In genomic region chr2:66897181-66897580, GRCh38 we compare ENCODE assay signal across 18 cellular contexts.
DNase-seq lines count a peak whose midpoint lies in the region; ATAC-seq and TF ChIP-seq lines count a peak whose summit lies in the region.
"Had no signal": no experiment of that assay in that cellular context is flagged by ENCODE, and none has a peak within 500 bp of the region (broad histone marks: within the 10 kb centered on the region; RNA-seq: fewer than 3 reads in every experiment).

No MANE protein-coding gene starts in this region.

- no peak overlapping the region for H3K27ac ChIP-seq in GM23338 (ENCODE audit: low read depth)
- peak overlapping the region in 6 of 8 donors; percentile 9 to 53 (median 27) for H3K27ac ChIP-seq in spleen
- H3K27ac ChIP-seq: BLaER1 treated with 17β-estradiol and CSF1 and Interleukin-3, amounts not matched to agents 10 nM and 100 nM had no signal

- in situ Hi-C loops in astrocyte of the spinal cord (cut with HindIII; ENCODE audit: low sequenced_read_pairs): no loop called here

- no peaks in the 10 kb centered on the region for H3F3A ChIP-seq in GM23338 (replicated peaks; ENCODE audit: low read depth)

- TF ChIP-seq CTCF in GM23338 (conservative IDR thresholded peaks at IDR 0.05; ENCODE audit: low read depth in 2 of 2) (no peak), astrocyte of the spinal cord (IDR thresholded peaks at IDR 0.05; ENCODE audit: low read depth, low read length) (no peak), spleen (IDR thresholded peaks at IDR 0.05 in 8 of 11, conservative IDR thresholded peaks at IDR 0.05 in 3 of 11) (no peak), natural killer cell (IDR thresholded peaks at IDR 0.05) (no peak)

- H3K36me3 Mint-ChIP-seq in GM23338 (ENCODE audit: low read depth): no peaks in the 10 kb centered on the region
- no peaks in the 10 kb centered on the region for H3K36me3 Mint-ChIP-seq in natural killer cell
- H3K36me3 Mint-ChIP-seq: brain, type B pancreatic cell had no signal

- no peaks in the 10 kb centered on the region for H4K20me1 ChIP-seq in GM23338 (replicated peaks; ENCODE audit: insufficient read depth)
- H4K20me1 ChIP-seq: BLaER1 treated with 17β-estradiol and CSF1 and Interleukin-3, amounts not matched to agents 10 nM and 100 nM had no signal

- H3K4me3 ChIP-seq in GM23338 (no peak overlapping the region), astrocyte of the spinal cord (ENCODE audit: low read depth, low read length) (no peak overlapping the region), spleen (no peak overlapping the region)
- H3K4me3 ChIP-seq: BLaER1 treated with 17β-estradiol and CSF1 and Interleukin-3, amounts not matched to agents 10 nM and 100 nM had no signal

- peaks cover 7% of the 10 kb centered on the region for H3K9me2 ChIP-seq in GM23338 (ENCODE audit: insufficient read depth)

- ATAC-seq in GM23338 (no peak), natural killer cell (no peak), HG03469 (IDR thresholded peaks at IDR 0.05; ENCODE audit: unreplicated experiment) (no peak), HG03439 (IDR thresholded peaks at IDR 0.05; ENCODE audit: unreplicated experiment) (no peak), GM21515 (IDR thresholded peaks at IDR 0.05; ENCODE audit: unreplicated experiment) (no peak)
- ATAC-seq: HCT116 had no signal

- H3K4me2 ChIP-seq in GM23338: no peak overlapping the region
- H3K4me2 ChIP-seq: BLaER1 treated with 17β-estradiol and CSF1 and Interleukin-3, amounts not matched to agents 10 nM and 100 nM had no signal

- DNase-seq in GM23338 (ENCODE audit: low spot score) (no peak), astrocyte of the spinal cord (ENCODE audit: low read depth, low spot score) (peak; percentile 20), iris pigment epithelial cell (ENCODE audit: low read depth) (peak; percentile 66), spleen (no peak), natural killer cell (no peak)
- DNase-seq: activated CD4-positive, alpha-beta T cell treated with anti-CD3 and anti-CD28 coated beads for 1 hour; activated CD8-positive, alpha-beta memory T cell treated with anti-CD3 and anti-CD28 coated beads, Interleukin-2, amount 50 U/mL, for 4 hours; DMS79 treated with DMSO at 0.1 percent for 48 hours; NCI-H1092; NCI-H2171; T-helper 2 cell had no signal

- no peaks in the 10 kb centered on the region for H3K9me3 ChIP-seq in spleen
- H3K9me3 ChIP-seq: BLaER1 treated with 17β-estradiol and CSF1 and Interleukin-3, amounts not matched to agents 10 nM and 100 nM had no signal

- 78 to 93% (median 83%) methylated on average over 1 of the region's 1 CpG for WGBS in spleen, 5 donors

- TF ChIP-seq POLR2A in spleen (IDR thresholded peaks at IDR 0.05): no peak

- H3K27me3 Mint-ChIP-seq in GM23338 (ENCODE audit: insufficient read depth, low read depth, poor library complexity): no peaks in the 10 kb centered on the region
- H3K27me3 Mint-ChIP-seq in natural killer cell (ENCODE audit: low read depth in 2 of 2): no peaks in the 10 kb centered on the region
- H3K27me3 Mint-ChIP-seq: brain had no signal

- H3K4me1 ChIP-seq in GM23338 (ENCODE audit: insufficient read depth) (no peaks in the 10 kb centered on the region), spleen (no peaks in the 10 kb centered on the region)
- H3K4me1 ChIP-seq: BLaER1 treated with 17β-estradiol and CSF1 and Interleukin-3, amounts not matched to agents 10 nM and 100 nM had no signal

- H3K36me3 ChIP-seq in GM23338 (ENCODE audit: insufficient read depth): no peaks in the 10 kb centered on the region
- H3K36me3 ChIP-seq in spleen: no peaks in the 10 kb centered on the region
- H3K36me3 ChIP-seq: BLaER1 treated with 17β-estradiol and CSF1 and Interleukin-3, amounts not matched to agents 10 nM and 100 nM had no signal

- intact Hi-C loops in spleen (cut with DNase I; ENCODE audit: low total_unique reads): no loop called here
- intact Hi-C loops in natural killer cell (cut with micrococcal nuclease): no loop called here

- peak overlapping the region; percentile 24; the same call in 1 of the 2 replicates for H3K27ac Mint-ChIP-seq in GM23338
- H3K27ac Mint-ChIP-seq in natural killer cell: no peak overlapping the region
- H3K27ac Mint-ChIP-seq: type B pancreatic cell had no signal

- H3K9me3 Mint-ChIP-seq in GM23338 (no peaks in the 10 kb centered on the region), natural killer cell (peaks cover 0 to 8% of the 10 kb centered on the region in 2 donors)
- H3K9me3 Mint-ChIP-seq: type B pancreatic cell had no signal

- H3K27me3 ChIP-seq in GM23338 (ENCODE audit: insufficient read depth): no peaks in the 10 kb centered on the region
- H3K27me3 ChIP-seq in spleen (replicated peaks in 1 of 7): no peaks in the 10 kb centered on the region
- H3K27me3 ChIP-seq: BLaER1 treated with 17β-estradiol and CSF1 and Interleukin-3, amounts not matched to agents 10 nM and 100 nM had no signal

- peak overlapping the region; percentile 63; the same call in 1 of the 2 replicates for H2AFZ ChIP-seq in GM23338

- H3K4me3 Mint-ChIP-seq in GM23338: no peak overlapping the region
- H3K4me3 Mint-ChIP-seq in natural killer cell: no peak overlapping the region
- H3K4me3 Mint-ChIP-seq: brain, type B pancreatic cell had no signal

- H3K79me2 ChIP-seq in GM23338 (replicated peaks; ENCODE audit: insufficient read depth): no peaks in the 10 kb centered on the region

- H3K4me1 Mint-ChIP-seq in GM23338 (peaks cover 8% of the 10 kb centered on the region; the same call in 2 of the 3 replicates), natural killer cell (no peaks in the 10 kb centered on the region)

TF ChIP-seq in GM23338, 12 proteins besides CTCF, POLR2A, EP300 and RAD21 (continues in another document):
- TF ChIP-seq POLR2AphosphoS5 (IDR thresholded peaks at IDR 0.05; ENCODE audit: low read depth): no peak
- TF ChIP-seq ZNF331 (CRISPR knock-in tag; IDR thresholded peaks at IDR 0.05; ENCODE audit: low read depth): no peak
- TF ChIP-seq, protein P1, sequence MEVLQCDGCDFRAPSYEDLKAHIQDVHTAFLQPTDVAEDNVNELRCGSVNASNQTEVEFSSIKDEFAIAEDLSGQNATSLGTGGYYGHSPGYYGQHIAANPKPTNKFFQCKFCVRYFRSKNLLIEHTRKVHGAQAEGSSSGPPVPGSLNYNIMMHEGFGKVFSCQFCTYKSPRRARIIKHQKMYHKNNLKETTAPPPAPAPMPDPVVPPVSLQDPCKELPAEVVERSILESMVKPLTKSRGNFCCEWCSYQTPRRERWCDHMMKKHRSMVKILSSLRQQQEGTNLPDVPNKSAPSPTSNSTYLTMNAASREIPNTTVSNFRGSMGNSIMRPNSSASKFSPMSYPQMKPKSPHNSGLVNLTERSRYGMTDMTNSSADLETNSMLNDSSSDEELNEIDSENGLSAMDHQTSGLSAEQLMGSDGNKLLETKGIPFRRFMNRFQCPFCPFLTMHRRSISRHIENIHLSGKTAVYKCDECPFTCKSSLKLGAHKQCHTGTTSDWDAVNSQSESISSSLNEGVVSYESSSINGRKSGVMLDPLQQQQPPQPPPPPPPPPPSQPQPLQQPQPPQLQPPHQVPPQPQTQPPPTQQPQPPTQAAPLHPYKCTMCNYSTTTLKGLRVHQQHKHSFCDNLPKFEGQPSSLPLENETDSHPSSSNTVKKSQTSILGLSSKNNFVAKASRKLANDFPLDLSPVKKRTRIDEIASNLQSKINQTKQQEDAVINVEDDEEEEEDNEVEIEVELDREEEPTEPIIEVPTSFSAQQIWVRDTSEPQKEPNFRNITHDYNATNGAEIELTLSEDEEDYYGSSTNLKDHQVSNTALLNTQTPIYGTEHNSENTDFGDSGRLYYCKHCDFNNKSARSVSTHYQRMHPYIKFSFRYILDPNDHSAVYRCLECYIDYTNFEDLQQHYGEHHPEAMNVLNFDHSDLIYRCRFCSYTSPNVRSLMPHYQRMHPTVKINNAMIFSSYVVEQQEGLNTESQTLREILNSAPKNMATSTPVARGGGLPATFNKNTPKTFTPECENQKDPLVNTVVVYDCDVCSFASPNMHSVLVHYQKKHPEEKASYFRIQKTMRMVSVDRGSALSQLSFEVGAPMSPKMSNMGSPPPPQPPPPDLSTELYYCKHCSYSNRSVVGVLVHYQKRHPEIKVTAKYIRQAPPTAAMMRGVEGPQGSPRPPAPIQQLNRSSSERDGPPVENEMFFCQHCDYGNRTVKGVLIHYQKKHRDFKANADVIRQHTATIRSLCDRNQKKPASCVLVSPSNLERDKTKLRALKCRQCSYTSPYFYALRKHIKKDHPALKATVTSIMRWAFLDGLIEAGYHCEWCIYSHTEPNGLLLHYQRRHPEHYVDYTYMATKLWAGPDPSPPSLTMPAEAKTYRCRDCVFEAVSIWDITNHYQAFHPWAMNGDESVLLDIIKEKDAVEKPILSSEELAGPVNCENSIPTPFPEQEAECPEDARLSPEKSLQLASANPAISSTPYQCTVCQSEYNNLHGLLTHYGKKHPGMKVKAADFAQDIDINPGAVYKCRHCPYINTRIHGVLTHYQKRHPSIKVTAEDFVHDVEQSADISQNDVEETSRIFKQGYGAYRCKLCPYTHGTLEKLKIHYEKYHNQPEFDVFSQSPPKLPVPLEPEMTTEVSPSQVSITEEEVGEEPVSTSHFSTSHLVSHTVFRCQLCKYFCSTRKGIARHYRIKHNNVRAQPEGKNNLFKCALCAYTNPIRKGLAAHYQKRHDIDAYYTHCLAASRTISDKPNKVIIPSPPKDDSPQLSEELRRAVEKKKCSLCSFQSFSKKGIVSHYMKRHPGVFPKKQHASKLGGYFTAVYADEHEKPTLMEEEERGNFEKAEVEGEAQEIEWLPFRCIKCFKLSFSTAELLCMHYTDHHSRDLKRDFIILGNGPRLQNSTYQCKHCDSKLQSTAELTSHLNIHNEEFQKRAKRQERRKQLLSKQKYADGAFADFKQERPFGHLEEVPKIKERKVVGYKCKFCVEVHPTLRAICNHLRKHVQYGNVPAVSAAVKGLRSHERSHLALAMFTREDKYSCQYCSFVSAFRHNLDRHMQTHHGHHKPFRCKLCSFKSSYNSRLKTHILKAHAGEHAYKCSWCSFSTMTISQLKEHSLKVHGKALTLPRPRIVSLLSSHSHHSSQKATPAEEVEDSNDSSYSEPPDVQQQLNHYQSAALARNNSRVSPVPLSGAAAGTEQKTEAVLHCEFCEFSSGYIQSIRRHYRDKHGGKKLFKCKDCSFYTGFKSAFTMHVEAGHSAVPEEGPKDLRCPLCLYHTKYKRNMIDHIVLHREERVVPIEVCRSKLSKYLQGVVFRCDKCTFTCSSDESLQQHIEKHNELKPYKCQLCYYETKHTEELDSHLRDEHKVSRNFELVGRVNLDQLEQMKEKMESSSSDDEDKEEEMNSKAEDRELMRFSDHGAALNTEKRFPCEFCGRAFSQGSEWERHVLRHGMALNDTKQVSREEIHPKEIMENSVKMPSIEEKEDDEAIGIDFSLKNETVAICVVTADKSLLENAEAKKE (CRISPR knock-in tag; IDR thresholded peaks at IDR 0.05): no peak

Comparison
In these comparisons a context has a peak if more than half of its experiments do, and no peak if none do; other contexts are left out.
1. DNase-seq: peak in astrocyte of the spinal cord (single experiment) and iris pigment epithelial cell (single experiment); none in GM23338 (single experiment), spleen (single experiment) and natural killer cell (single experiment).